In the genomic region with DNA sequence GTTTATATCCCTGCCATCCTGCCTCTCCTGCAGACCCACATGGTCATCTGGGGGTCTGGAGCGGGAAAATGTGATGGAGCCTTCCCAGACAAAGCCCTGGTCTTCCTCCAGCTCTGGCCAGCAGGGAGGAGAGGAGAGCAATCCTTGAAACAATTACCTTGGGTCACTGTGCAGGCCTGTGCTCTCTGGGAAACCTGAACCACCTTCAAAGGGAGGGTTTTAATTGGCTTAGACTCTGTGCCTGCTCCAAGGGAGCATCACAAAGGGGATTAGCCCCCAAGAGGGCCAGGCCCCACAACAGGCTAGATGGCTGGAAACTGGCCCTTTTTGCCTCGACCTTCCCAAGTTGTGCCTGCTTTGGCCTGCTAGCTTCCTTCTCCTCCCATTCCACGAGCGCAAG, we compare ENCODE assay signal across 1 cellular context.
TF ChIP-seq lines count a peak whose summit lies in the region.

No MANE protein-coding gene starts in this region.

TF ChIP-seq in WTC11, 78 proteins besides CTCF, POLR2A, EP300 and RAD21:
- no peak for TF ChIP-seq ZNF138 (CRISPR knock-in tag; conservative IDR thresholded peaks at IDR 0.05)
- 0 out of 2 replicates have a peak, but pooled peaks have one; percentile 15 for TF ChIP-seq SP1 (CRISPR knock-in tag; conservative IDR thresholded peaks at IDR 0.05)
- TF ChIP-seq GTF2I (CRISPR knock-in tag; conservative IDR thresholded peaks at IDR 0.05), result no peak
